ENCODE assay signal across 7 cellular contexts in genomic region chr16:87581867-87582220, GRCh38. TPM values are rescaled to one million over a fixed set of nuclear protein-coding genes. Genes with fewer than 3 reads are reported as not detected.
DNase-seq lines count a peak whose midpoint lies in the region; ATAC-seq and TF ChIP-seq lines count a peak whose summit lies in the region.

No MANE protein-coding gene starts in this region.

- DNase-seq in MG63 (peak; percentile 91), right lobe of liver (peak in 1 of 3 donors; percentile 43), upper lobe of right lung (no peak), Ammon's horn (ENCODE audit: low spot score) (no peak), UCSD-AML1 (lab: John Stamatoyannopoulos, UW; ENCODE audit: unreplicated experiment) (no peak)

- no peak for TF ChIP-seq POLR2A in right lobe of liver (IDR thresholded peaks at IDR 0.05)

- no peaks in the 10 kb centered on the region for H3K27me3 ChIP-seq in MG63
- H3K27me3 ChIP-seq in right lobe of liver, result no peaks in the 10 kb centered on the region
- peaks cover 13% of the 10 kb centered on the region for H3K27me3 ChIP-seq in upper lobe of right lung

- H3K27ac ChIP-seq in cingulate gyrus (ENCODE audit: low read depth, low read length) (peak overlapping the region; percentile 60), right lobe of liver (peak overlapping the region in 2 of 3 donors; percentile 59 to 67), upper lobe of right lung (peak overlapping the region; percentile 82)

- 71% methylated on average over 5 of the region's 5 CpGs for WGBS in right lobe of liver (ENCODE audit: insufficient coverage, low coverage, low lambda C conversion rate, missing lambda C conversion rate)

- no peaks in the 10 kb centered on the region for H3K4me1 ChIP-seq in right lobe of liver
- H3K4me1 ChIP-seq in upper lobe of right lung, result no peaks in the 10 kb centered on the region

- H3K36me3 ChIP-seq in MG63 (no peaks in the 10 kb centered on the region), right lobe of liver (no peaks in the 10 kb centered on the region), upper lobe of right lung (no peaks in the 10 kb centered on the region)

- intact Hi-C loops in right lobe of liver (cut with DNase I) (no loop called here), upper lobe of right lung (cut with DNase I) (no loop called here)

- H3K4me3 ChIP-seq in MG63 (peak overlapping the region; percentile 18), right lobe of liver (no peak overlapping the region), upper lobe of right lung (no peak overlapping the region)

- TF ChIP-seq CTCF in right lobe of liver (IDR thresholded peaks at IDR 0.05) (no peak), upper lobe of right lung (IDR thresholded peaks at IDR 0.05) (no peak)

- H3K9me3 ChIP-seq in MG63 (no peaks in the 10 kb centered on the region), right lobe of liver (no peaks in the 10 kb centered on the region), upper lobe of right lung (no peaks in the 10 kb centered on the region)

- ATAC-seq in right lobe of liver (peak; percentile 73 to 88 (median 78)), upper lobe of right lung (peak; percentile 65), HG02840 (IDR thresholded peaks at IDR 0.05; ENCODE audit: low FRiP score, unreplicated experiment) (no peak)

RNA-seq across cellular contexts. Expression of gene JPH3, which starts 20.5 kb away (rescaled TPM):
- 1.3 and 1.7 TPM in 2 replicates for total RNA-seq in MG63 (2014; rRNA removed; shearing (Covaris generic); ENCODE audit: low replicate concordance)
- under 1 TPM in 2 of 6 experiments, not detected in 4; 0.07 to 0.12 TPM for total RNA-seq in right lobe of liver
- 0.29 TPM for total RNA-seq in upper lobe of right lung
